1 cellular context compared by ENCODE assay signal in genomic region chr1:22053861-22054770, GRCh38.
TF ChIP-seq lines count a peak whose summit lies in the region.

No MANE protein-coding gene starts in this region.

TF ChIP-seq in HepG2, 621 proteins besides CTCF, POLR2A, EP300 and RAD21 (continued from another document):
- no peak for TF ChIP-seq MNT (IDR thresholded peaks at IDR 0.05)
